In the genomic region with DNA sequence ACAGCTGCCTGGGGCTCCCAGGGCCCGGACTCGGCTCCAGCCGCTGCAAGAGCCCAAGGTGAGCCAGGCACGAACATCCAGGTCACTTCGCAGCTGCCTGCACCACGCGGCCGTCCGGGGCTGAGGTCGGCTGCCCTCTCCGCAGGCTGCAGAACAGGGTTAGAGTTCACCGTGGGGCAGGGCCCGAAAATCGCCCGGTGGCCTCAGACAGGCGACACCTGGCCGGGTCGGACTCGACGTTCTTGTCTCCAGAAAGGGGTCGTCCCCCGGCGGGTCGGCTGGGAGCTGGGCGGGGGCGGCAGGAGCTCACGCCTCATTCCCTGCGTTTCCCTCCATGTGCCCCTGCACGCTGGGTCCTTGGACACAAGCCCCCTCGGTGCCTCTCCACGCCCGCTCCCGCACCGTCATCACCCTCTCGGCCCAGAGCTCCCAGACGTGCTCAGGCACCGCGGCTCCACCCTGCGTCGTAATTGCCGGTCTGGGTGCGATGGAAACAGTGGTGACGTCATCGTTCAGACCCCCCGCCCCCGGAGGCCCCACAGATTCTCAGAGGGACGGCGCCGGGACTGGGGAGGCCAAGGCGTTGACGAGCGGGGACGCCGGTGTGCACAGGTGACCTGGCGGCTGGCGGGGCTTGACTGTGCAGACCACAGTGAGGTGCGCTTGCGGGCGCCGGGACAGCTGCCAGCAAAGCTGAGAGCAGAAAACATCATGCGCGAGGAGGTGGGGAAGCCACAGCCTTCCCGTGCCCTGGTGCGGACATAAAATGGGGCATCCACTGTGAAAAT, we compare ENCODE assay signal across 10 cellular contexts. TPM values are rescaled to one million over a fixed set of nuclear protein-coding genes. Genes with fewer than 3 reads are reported as not detected.
A peak's percentile ranks its signal among the peaks of the same experiment; 100 is the strongest.
DNase-seq lines count a peak whose midpoint lies in the region; ATAC-seq, FAIRE-seq and TF ChIP-seq lines count a peak whose summit lies in the region.
"Had no signal": no experiment of that assay in that cellular context is flagged by ENCODE, and none has a peak within 500 bp of the region (broad histone marks: within the 10 kb centered on the region; RNA-seq: fewer than 3 reads in every experiment).

No MANE protein-coding gene starts in this region.

- POLR2A ChIA-PET in T-cell (lab: Charles Lee), result no interaction called here

- peaks cover 10 to 19% (median 14%) of the 10 kb centered on the region in 3 donors for H3K4me1 Mint-ChIP-seq in T-cell
- H3K4me1 Mint-ChIP-seq in activated naive CD8-positive, alpha-beta T cell treated with anti-CD3 and anti-CD28 coated beads, Interleukin-2, amount 50 U/mL, for 24 hours, result peaks cover 14% of the 10 kb centered on the region
- H3K4me1 Mint-ChIP-seq in stimulated activated naive CD8-positive, alpha-beta T cell treated with anti-CD3 and anti-CD28 coated beads, Interleukin-15, amount 100 ng/mL, for 72 hours, result peaks cover 28% of the 10 kb centered on the region

- H3K4me3 Mint-ChIP-seq in T-cell, result peak overlapping the region; percentile 68 to 79 (median 70)
- H3K4me3 Mint-ChIP-seq in activated naive CD8-positive, alpha-beta T cell treated with anti-CD3 and anti-CD28 coated beads, Interleukin-2, amount 50 U/mL, for 24 hours, result no peak overlapping the region
- H3K4me3 Mint-ChIP-seq in stimulated activated naive CD8-positive, alpha-beta T cell treated with anti-CD3 and anti-CD28 coated beads, Interleukin-15, amount 100 ng/mL, for 72 hours, result peak overlapping the region; percentile 50 to 85

- TF ChIP-seq POLR2A in H54 (IDR thresholded peaks at IDR 0.05; ENCODE audit: low read depth, low read length), result no peak

- DNase-seq in NCI-H748 (lab: John Stamatoyannopoulos, UW; ENCODE audit: unreplicated experiment) (peak; percentile 46), NCI-H748 treated with DMSO at 0.1 percent for 48 hours (lab: John Stamatoyannopoulos, UW) (no peak), T-cell (peak; percentile 45 to 95 (median 80)), lung microvascular endothelial cell (ENCODE audit: low read depth in 2 of 2) (peak; percentile 57 to 59), H54 (ENCODE audit: insufficient read length, low spot score) (no peak)
- peak; percentile 76 for DNase-seq in activated naive CD8-positive, alpha-beta T cell treated with anti-CD3 and anti-CD28 coated beads, Interleukin-2, amount 50 U/mL, for 24 hours
- peak; percentile 58 to 71 for DNase-seq in stimulated activated naive CD8-positive, alpha-beta T cell treated with anti-CD3 and anti-CD28 coated beads, Interleukin-15, amount 100 ng/mL, for 72 hours

- ATAC-seq in T-cell (replicated peaks in 1 of 4) (peak; percentile 50 to 82 (median 61)), HG02852 (IDR thresholded peaks at IDR 0.05; ENCODE audit: unreplicated experiment) (no peak)
- peak; percentile 60 for ATAC-seq in activated naive CD8-positive, alpha-beta T cell treated with anti-CD3 and anti-CD28 coated beads, Interleukin-2, amount 50 U/mL, for 24 hours
- peak; percentile 61 for ATAC-seq in stimulated activated naive CD8-positive, alpha-beta T cell treated with anti-CD3 and anti-CD28 coated beads, Interleukin-15, amount 100 ng/mL, for 72 hours

- peaks cover 13 to 22% of the 10 kb centered on the region in 2 donors for H3K27me3 Mint-ChIP-seq in T-cell
- peaks cover 31% of the 10 kb centered on the region for H3K27me3 Mint-ChIP-seq in activated naive CD8-positive, alpha-beta T cell treated with anti-CD3 and anti-CD28 coated beads, Interleukin-2, amount 50 U/mL, for 24 hours
- H3K27me3 Mint-ChIP-seq in stimulated activated naive CD8-positive, alpha-beta T cell treated with anti-CD3 and anti-CD28 coated beads, Interleukin-15, amount 100 ng/mL, for 72 hours, result peaks cover 36% of the 10 kb centered on the region

- FAIRE-seq in H54 (lab: Jason Lieb, UNC), result no peak
- FAIRE-seq: G401.6 had no signal

- no peaks in the 10 kb centered on the region for H3K9me3 Mint-ChIP-seq in T-cell
- H3K9me3 Mint-ChIP-seq in activated naive CD8-positive, alpha-beta T cell treated with anti-CD3 and anti-CD28 coated beads, Interleukin-2, amount 50 U/mL, for 24 hours, result no peaks in the 10 kb centered on the region
- no peaks in the 10 kb centered on the region for H3K9me3 Mint-ChIP-seq in stimulated activated naive CD8-positive, alpha-beta T cell treated with anti-CD3 and anti-CD28 coated beads, Interleukin-15, amount 100 ng/mL, for 72 hours

- H3K36me3 Mint-ChIP-seq in T-cell, result peaks cover 3% of the 10 kb centered on the region
- peaks cover 2% of the 10 kb centered on the region for H3K36me3 Mint-ChIP-seq in activated naive CD8-positive, alpha-beta T cell treated with anti-CD3 and anti-CD28 coated beads, Interleukin-2, amount 50 U/mL, for 24 hours (ENCODE audit: low read depth)

- H3K27ac Mint-ChIP-seq in T-cell, result peak overlapping the region; percentile 49 to 69
- peak overlapping the region; percentile 59 for H3K27ac Mint-ChIP-seq in activated naive CD8-positive, alpha-beta T cell treated with anti-CD3 and anti-CD28 coated beads, Interleukin-2, amount 50 U/mL, for 24 hours
- peak overlapping the region in 1 of 2 donors; percentile 91 for H3K27ac Mint-ChIP-seq in stimulated activated naive CD8-positive, alpha-beta T cell treated with anti-CD3 and anti-CD28 coated beads, Interleukin-15, amount 100 ng/mL, for 72 hours

- CTCF ChIA-PET in T-cell (lab: Charles Lee), result interaction anchor here in 1 of 2 donors (0.6 to 1.0 kb wide), 3 partner anchors 12 to 82 kb away, joined by 3 to 9 read pairs (median 3); a partner anchor contains a TSS

RNA-seq across cellular contexts. Expression of a gene that starts 4.0 kb away (rescaled TPM):
- under 1 TPM in 3 of 5 donors, not detected in 2; 0.07 to 0.44 (median 0.09) TPM for total RNA-seq in T-cell
- under 0.01 and 0.44 TPM in 2 replicates for total RNA-seq in lung microvascular endothelial cell
- total RNA-seq: subcutaneous adipose tissue had no signal

RNA-seq across cellular contexts. Expression of a gene that starts 12.1 kb away (rescaled TPM):
- total RNA-seq in T-cell, result 10 to 100 TPM; 24.6 to 65.9 (median 53.5) TPM
- total RNA-seq in lung microvascular endothelial cell, result 74.4 and 88.5 TPM in 2 replicates

RNA-seq across cellular contexts. Expression of a gene that starts 24.7 kb away (rescaled TPM):
- total RNA-seq in T-cell, result 100 to 1,000 TPM; 319 to 423 (median 372) TPM
- 29.4 and 43.8 TPM in 2 replicates for total RNA-seq in lung microvascular endothelial cell

RNA-seq across cellular contexts. Expression of a gene that starts 25.1 kb away (rescaled TPM):
- total RNA-seq in T-cell (not detected), lung microvascular endothelial cell (not detected in 2 replicates)
- total RNA-seq: subcutaneous adipose tissue had no signal

RNA-seq across cellular contexts. Expression of a gene that starts 30.2 kb away (rescaled TPM):
- 100 to 1,000 TPM; 239 to 385 (median 314) TPM for total RNA-seq in T-cell
- total RNA-seq in lung microvascular endothelial cell, result 59.1 and 83.9 TPM in 2 replicates

Comparison
In these comparisons a context has a peak if more than half of its experiments do, and no peak if none do; other contexts are left out.
1. DNase-seq: peak in NCI-H748 (single experiment), T-cell (34 of 34), activated naive CD8-positive, alpha-beta T cell treated with anti-CD3 and anti-CD28 coated beads, Interleukin-2, amount 50 U/mL, for 24 hours (single experiment), lung microvascular endothelial cell (2 of 2) and stimulated activated naive CD8-positive, alpha-beta T cell treated with anti-CD3 and anti-CD28 coated beads, Interleukin-15, amount 100 ng/mL, for 72 hours (2 of 2); none in NCI-H748 treated with DMSO at 0.1 percent for 48 hours (single experiment) and H54 (single experiment).